ENCODE assay signal across 17 cellular contexts in genomic region chr19:4861147-4861546, GRCh38. TPM values are rescaled to one million over a fixed set of nuclear protein-coding genes. Genes with fewer than 3 reads are reported as not detected.
DNase-seq lines count a peak whose midpoint lies in the region; ATAC-seq and TF ChIP-seq lines count a peak whose summit lies in the region.
"Had no signal": no experiment of that assay in that cellular context is flagged by ENCODE, and none has a peak within 500 bp of the region (broad histone marks: within the 10 kb centered on the region; RNA-seq: fewer than 3 reads in every experiment).

No MANE protein-coding gene starts in this region.

- H3K27ac ChIP-seq in hepatocyte (peak overlapping the region; percentile 84), transverse colon (peak overlapping the region; percentile 51 to 72 (median 60))

- H3K79me2 ChIP-seq in hepatocyte = peaks cover 39% of the 10 kb centered on the region

- H3K27ac Mint-ChIP-seq in stimulated activated memory B cell treated with anti-CD40 and anti-IgM and Interleukin-4, amounts not matched to agents 10 μg/mL and 1 μg/mL and 100 μg/mL, for 72 hours = no peak overlapping the region
- H3K27ac Mint-ChIP-seq: activated naive CD8-positive, alpha-beta T cell treated with anti-CD3 and anti-CD28 coated beads, Interleukin-2, amount 50 U/mL, for 24 hours; CD8-positive, alpha-beta T cell; stimulated activated naive CD8-positive, alpha-beta T cell treated with anti-CD3 and anti-CD28 coated beads, Interleukin-15, Interleukin-2, amounts not matched to agents 100 ng/mL and 50 ng/mL, for 24 hours had no signal

- H3K9me3 Mint-ChIP-seq in stimulated activated memory B cell treated with anti-CD40 and anti-IgM and Interleukin-4, amounts not matched to agents 10 μg/mL and 1 μg/mL and 100 μg/mL, for 72 hours = no peaks in the 10 kb centered on the region
- H3K9me3 Mint-ChIP-seq: activated naive CD8-positive, alpha-beta T cell treated with anti-CD3 and anti-CD28 coated beads, Interleukin-2, amount 50 U/mL, for 24 hours; CD8-positive, alpha-beta T cell; stimulated activated naive CD8-positive, alpha-beta T cell treated with anti-CD3 and anti-CD28 coated beads, Interleukin-15, Interleukin-2, amounts not matched to agents 100 ng/mL and 50 ng/mL, for 24 hours had no signal

- peak; percentile 1 for TF ChIP-seq EP300 in transverse colon (IDR thresholded peaks at IDR 0.05; ENCODE audit: low read depth)

- H4K20me1 ChIP-seq in hepatocyte (ENCODE audit: insufficient read depth, poor library complexity, severe bottlenecking) = no peaks in the 10 kb centered on the region

- ATAC-seq in stimulated activated memory B cell treated with anti-CD40 and anti-IgM and Interleukin-4, amounts not matched to agents 10 μg/mL and 1 μg/mL and 100 μg/mL, for 72 hours = no peak
- ATAC-seq in GM19467 (IDR thresholded peaks at IDR 0.05; ENCODE audit: unreplicated experiment) = no peak
- ATAC-seq: activated naive CD8-positive, alpha-beta T cell treated with anti-CD3 and anti-CD28 coated beads, Interleukin-2, amount 50 U/mL, for 24 hours; CD8-positive, alpha-beta T cell had no signal

- H3K4me3 ChIP-seq in hepatocyte (no peak overlapping the region), transverse colon (no peak overlapping the region)
- H3K4me3 ChIP-seq: MG63 had no signal

- no peak for TF ChIP-seq CTCF in GM20000 (IDR thresholded peaks at IDR 0.05; ENCODE audit: extremely low read depth, missing control alignments)
- TF ChIP-seq CTCF in hepatocyte (IDR thresholded peaks at IDR 0.05; ENCODE audit: poor library complexity) = no peak
- TF ChIP-seq CTCF in transverse colon (IDR thresholded peaks at IDR 0.05) = no peak

- intact Hi-C loops in transverse colon (cut with DNase I; ENCODE audit: low total_unique reads) = no loop called here

- H3K36me3 Mint-ChIP-seq in stimulated activated memory B cell treated with anti-CD40 and anti-IgM and Interleukin-4, amounts not matched to agents 10 μg/mL and 1 μg/mL and 100 μg/mL, for 72 hours = peaks cover 16% of the 10 kb centered on the region

- H3K9me3 ChIP-seq in hepatocyte (ENCODE audit: low read depth) = no peaks in the 10 kb centered on the region
- H3K9me3 ChIP-seq in transverse colon = no peaks in the 10 kb centered on the region
- H3K9me3 ChIP-seq: MG63 had no signal

- H3K9me2 ChIP-seq in hepatocyte (replicated peaks; ENCODE audit: insufficient read depth) = no peaks in the 10 kb centered on the region

- H3K27me3 ChIP-seq in hepatocyte (no peaks in the 10 kb centered on the region), transverse colon (no peaks in the 10 kb centered on the region)
- H3K27me3 ChIP-seq: MG63 had no signal

- H3K4me1 ChIP-seq in hepatocyte (ENCODE audit: insufficient read depth) = peaks cover 13% of the 10 kb centered on the region
- peaks cover 0 to 21% (median 13%) of the 10 kb centered on the region in 4 donors for H3K4me1 ChIP-seq in transverse colon

- no peaks in the 10 kb centered on the region for H3K27me3 Mint-ChIP-seq in stimulated activated memory B cell treated with anti-CD40 and anti-IgM and Interleukin-4, amounts not matched to agents 10 μg/mL and 1 μg/mL and 100 μg/mL, for 72 hours
- H3K27me3 Mint-ChIP-seq: activated naive CD8-positive, alpha-beta T cell treated with anti-CD3 and anti-CD28 coated beads, Interleukin-2, amount 50 U/mL, for 24 hours; stimulated activated naive CD8-positive, alpha-beta T cell treated with anti-CD3 and anti-CD28 coated beads, Interleukin-15, Interleukin-2, amounts not matched to agents 100 ng/mL and 50 ng/mL, for 24 hours had no signal

- H3K4me3 Mint-ChIP-seq in stimulated activated memory B cell treated with anti-CD40 and anti-IgM and Interleukin-4, amounts not matched to agents 10 μg/mL and 1 μg/mL and 100 μg/mL, for 72 hours = no peak overlapping the region
- H3K4me3 Mint-ChIP-seq: activated naive CD8-positive, alpha-beta T cell treated with anti-CD3 and anti-CD28 coated beads, Interleukin-2, amount 50 U/mL, for 24 hours; CD8-positive, alpha-beta T cell; stimulated activated naive CD8-positive, alpha-beta T cell treated with anti-CD3 and anti-CD28 coated beads, Interleukin-15, Interleukin-2, amounts not matched to agents 100 ng/mL and 50 ng/mL, for 24 hours had no signal

- DNase-seq in GM20000 (ENCODE audit: low spot score) (peak; percentile 2), NCI-H510A (lab: John Stamatoyannopoulos, UW) (peak; percentile 94), hepatocyte (ENCODE audit: low spot score) (peak; percentile 84), transverse colon (peak; percentile 87)
- DNase-seq in stimulated activated CD8-positive, alpha-beta memory T cell treated with anti-CD3 and anti-CD28 coated beads, Interleukin-4, amount 100 ng/mL, for 48 hours = no peak
- DNase-seq: activated CD4-positive, CD25-positive, alpha-beta regulatory T cell; activated CD8-positive, alpha-beta memory T cell treated with anti-CD3 and anti-CD28 coated beads, Interleukin-2, amount 50 U/mL, for 48 hours; activated naive CD8-positive, alpha-beta T cell treated with anti-CD3 and anti-CD28 coated beads, Interleukin-2, amount 50 U/mL, for 24 hours; CD8-positive, alpha-beta T cell; MG63; NK-92 treated with Interleukin-12 subunit alpha and Interleukin-12 subunit beta, amount 100 ng/mL, for 24 hours; stimulated activated CD4-positive, alpha-beta T cell treated with anti-CD3 and anti-CD28 coated beads, Interleukin-4, amount 100 ng/mL, for 24 hours had no signal

- in situ Hi-C loops in transverse colon (cut with MboI; ENCODE audit: low pct_ligation_motif_present in 1 of 4, low pct_unique_long_range_greater_than_20kb in 1 of 4, low sequenced_read_pairs in 3 of 4) = loop anchor here in 1 of 4 donors (25.0 kb wide), 1 partner anchor 176 kb away; no protein-coding TSS in a partner anchor

- H2AFZ ChIP-seq in hepatocyte = no peak overlapping the region

- H3K4me2 ChIP-seq in hepatocyte = peak overlapping the region; percentile 65

- no peak for TF ChIP-seq POLR2A in transverse colon (IDR thresholded peaks at IDR 0.05)

- H3K36me3 ChIP-seq in hepatocyte (replicated peaks; ENCODE audit: insufficient read depth, low read depth) (no peaks in the 10 kb centered on the region), transverse colon (peaks cover 0 to 21% (median 10%) of the 10 kb centered on the region in 4 donors)

- 47% methylated on average over 9 of the region's 10 CpGs for WGBS in hepatocyte (ENCODE audit: low lambda C conversion rate, missing lambda C conversion rate)
- WGBS in transverse colon (ENCODE audit: low coverage in 1 of 2), 2 donors = 43% methylated on average over 6 of the region's 10 CpGs; no CpG with 5 or more reads in 1 of the 2 donors

- H3K4me1 Mint-ChIP-seq in stimulated activated memory B cell treated with anti-CD40 and anti-IgM and Interleukin-4, amounts not matched to agents 10 μg/mL and 1 μg/mL and 100 μg/mL, for 72 hours = peaks cover 22% of the 10 kb centered on the region

RNA-seq across cellular contexts. Expression of gene PLIN3, which starts 6.3 kb away (rescaled TPM):
- total RNA-seq in hepatocyte = 97.8 and 108 TPM in 2 replicates
- 118 and 121 TPM in 2 replicates for polyA plus RNA-seq in hepatocyte
- total RNA-seq in transverse colon = 10 to 100 TPM; 27.5 to 85.5 (median 77.1) TPM

RNA-seq across cellular contexts. Expression of gene TICAM1, which starts 29.6 kb away (rescaled TPM):
- 3.7 and 5.0 TPM in 2 replicates for total RNA-seq in hepatocyte
- 20.5 and 21.3 TPM in 2 replicates for polyA plus RNA-seq in hepatocyte
- 10 to 100 TPM; 17.7 to 66.6 (median 20.8) TPM for total RNA-seq in transverse colon

RNA-seq across cellular contexts. Expression of gene ARRDC5, which starts 41.5 kb away (rescaled TPM):
- total RNA-seq in hepatocyte (not detected in 2 replicates), transverse colon (1 to 10 TPM in 1 of 4 donors, not detected in 3; 1.3 TPM)
- 0.12 TPM in 1 of 2 replicates, not detected in the other for polyA plus RNA-seq in hepatocyte
- total RNA-seq: fibroblast of lung, renal cortical epithelial cell had no signal
- polyA plus RNA-seq: fibroblast of lung had no signal

RNA-seq across cellular contexts. Expression of gene UHRF1, which starts 48.2 kb away (rescaled TPM):
- total RNA-seq in hepatocyte (5.1 and 9.9 TPM in 2 replicates), transverse colon (10 to 100 TPM in 2 of 4 donors, 1 to 10 TPM in 2; 2.9 to 41.2 (median 12.0) TPM)
- polyA plus RNA-seq in hepatocyte = 11.5 and 13.6 TPM in 2 replicates
